Comparison of ENCODE assay signal across 18 cellular contexts in genomic region chr12:125271850-125272249, GRCh38.
"Had no signal": no experiment of that assay in that cellular context is flagged by ENCODE, and none has a peak within 500 bp of the region (broad histone marks: within the 10 kb centered on the region; RNA-seq: fewer than 3 reads in every experiment).

No MANE protein-coding gene starts in this region.

- H3K4me1 ChIP-seq: esophagus squamous epithelium, foreskin keratinocyte, left ventricle myocardium inferior, lower lobe of right lung, sigmoid colon, stomach, transverse colon had no signal

- H3K9me3 ChIP-seq: esophagus squamous epithelium, left ventricle myocardium inferior, lower lobe of right lung, sigmoid colon, stomach, thoracic aorta, transverse colon had no signal

- H3K9me3 Mint-ChIP-seq: immature natural killer cell, memory B cell, nephron progenitor cell had no signal

- H3K4me3 Mint-ChIP-seq: immature natural killer cell, memory B cell, nephron progenitor cell had no signal

- H3K27me3 ChIP-seq: esophagus squamous epithelium, foreskin keratinocyte, transverse colon had no signal

- H3K27ac Mint-ChIP-seq: immature natural killer cell, memory B cell, nephron progenitor cell had no signal

- H3K4me1 Mint-ChIP-seq: immature natural killer cell, memory B cell had no signal

- DNase-seq: esophagus squamous epithelium; foreskin keratinocyte; immature natural killer cell; kidney; left cardiac atrium; left ventricle myocardium inferior; lower lobe of right lung; midbrain; nephron progenitor cell; sigmoid colon; stimulated activated CD4-positive, alpha-beta T cell treated with anti-CD3 and anti-CD28 coated beads, Interleukin-12 subunit alpha, Interleukin-12 subunit beta, amount 100 ng/mL, for 4 hours; stimulated activated naive CD4-positive, alpha-beta T cell; stomach; substantia nigra; transverse colon had no signal

- H3K27ac ChIP-seq: esophagus squamous epithelium, foreskin keratinocyte, left ventricle myocardium inferior, lower lobe of right lung, sigmoid colon, skin epidermis, stomach, thoracic aorta, transverse colon had no signal

- H3K36me3 ChIP-seq: esophagus squamous epithelium, left ventricle myocardium inferior, lower lobe of right lung, sigmoid colon, stomach, thoracic aorta, transverse colon had no signal

- H3K4me3 ChIP-seq: esophagus squamous epithelium, left ventricle myocardium inferior, lower lobe of right lung, sigmoid colon, skin epidermis, stomach, thoracic aorta, transverse colon had no signal

- ATAC-seq: foreskin keratinocyte, left cardiac atrium, lower lobe of right lung had no signal

- H3K36me3 Mint-ChIP-seq: immature natural killer cell, memory B cell had no signal
